13 cellular contexts compared by ENCODE assay signal in the genomic region with DNA sequence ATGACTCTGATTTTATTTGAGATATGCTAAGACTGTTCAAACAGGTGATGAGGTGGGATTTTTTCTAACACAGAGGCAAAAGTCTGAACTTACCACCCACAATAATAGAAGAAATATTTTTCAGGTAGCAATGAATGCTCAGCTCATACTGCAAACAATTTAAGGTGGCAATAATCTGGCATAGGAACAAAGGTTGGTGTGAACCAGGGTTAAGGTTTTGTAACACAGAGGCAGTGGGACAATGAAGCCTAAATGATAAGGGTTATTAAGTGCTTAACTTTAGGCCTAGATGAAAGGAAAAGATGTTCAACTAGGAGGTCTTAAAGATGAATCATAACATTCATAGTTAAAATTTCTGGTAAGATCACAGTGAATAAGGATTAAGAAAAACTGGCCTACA.
DNase-seq lines count a peak whose midpoint lies in the region; ATAC-seq and TF ChIP-seq lines count a peak whose summit lies in the region.
"Had no signal": no experiment of that assay in that cellular context is flagged by ENCODE, and none has a peak within 500 bp of the region (broad histone marks: within the 10 kb centered on the region; RNA-seq: fewer than 3 reads in every experiment).

No MANE protein-coding gene starts in this region.

- no peak for DNase-seq in activated naive CD8-positive, alpha-beta T cell treated with anti-CD3 and anti-CD28 coated beads, Interleukin-2, amount 50 U/mL, for 24 hours
- DNase-seq in nephron progenitor cell (no peak), head of caudate nucleus (no peak)
- DNase-seq: 8988T; CD4-positive, CD25-positive, alpha-beta regulatory T cell; GF-D8 had no signal

- peak overlapping the region; percentile 92 for H3K4me2 ChIP-seq in Loucy (ENCODE audit: low read depth, low read length, poor library complexity, severe bottlenecking)
- H3K4me2 ChIP-seq: BLaER1 treated with 17β-estradiol and CSF1 and Interleukin-3, amounts not matched to agents 10 nM and 100 nM had no signal

- peaks cover 76% of the 10 kb centered on the region for H4K20me1 ChIP-seq in Loucy (ENCODE audit: insufficient read depth, low read length, poor library complexity, severe bottlenecking)

- no peaks in the 10 kb centered on the region for H3K9me3 Mint-ChIP-seq in activated naive CD8-positive, alpha-beta T cell (ENCODE audit: low read depth)
- no peaks in the 10 kb centered on the region for H3K9me3 Mint-ChIP-seq in activated naive CD8-positive, alpha-beta T cell treated with anti-CD3 and anti-CD28 coated beads, Interleukin-2, amount 50 U/mL, for 24 hours
- H3K9me3 Mint-ChIP-seq in nephron progenitor cell, result peaks cover 16% of the 10 kb centered on the region

- H3K36me3 ChIP-seq in Loucy (ENCODE audit: insufficient read depth, low read length), result no peaks in the 10 kb centered on the region; the same call in 1 of the 2 replicates

- ATAC-seq in activated naive CD8-positive, alpha-beta T cell treated with anti-CD3 and anti-CD28 coated beads, Interleukin-2, amount 50 U/mL, for 24 hours, result no peak
- ATAC-seq in GM18520 (IDR thresholded peaks at IDR 0.05; ENCODE audit: unreplicated experiment), result no peak
- no peak for ATAC-seq in GM19452 (IDR thresholded peaks at IDR 0.05; ENCODE audit: unreplicated experiment)
- ATAC-seq: HCT116, HepG2 had no signal

- peaks cover 4% of the 10 kb centered on the region for H3K36me3 Mint-ChIP-seq in activated naive CD8-positive, alpha-beta T cell
- H3K36me3 Mint-ChIP-seq in activated naive CD8-positive, alpha-beta T cell treated with anti-CD3 and anti-CD28 coated beads, Interleukin-2, amount 50 U/mL, for 24 hours (ENCODE audit: low read depth), result peaks cover 53% of the 10 kb centered on the region
- H3K36me3 Mint-ChIP-seq in nephron progenitor cell (ENCODE audit: low read depth), result peaks cover 41% of the 10 kb centered on the region

- H3K4me3 ChIP-seq in Loucy (ENCODE audit: low read length, poor library complexity, severe bottlenecking), result peak overlapping the region; percentile 93
- H3K4me3 ChIP-seq: BLaER1 treated with 17β-estradiol and CSF1 and Interleukin-3, amounts not matched to agents 10 nM and 100 nM had no signal

- TF ChIP-seq CTCF in Loucy (conservative IDR thresholded peaks at IDR 0.05; ENCODE audit: low read length) (no peak), nephron progenitor cell (IDR thresholded peaks at IDR 0.05) (no peak)

- H3F3A ChIP-seq in Loucy (ENCODE audit: low read depth), result no peaks in the 10 kb centered on the region; the same call in 1 of the 2 replicates

- no peak overlapping the region for H2AFZ ChIP-seq in Loucy (ENCODE audit: low read length)

- H3K9me3 ChIP-seq in Loucy (ENCODE audit: insufficient read depth, low read depth, low read length), result no peaks in the 10 kb centered on the region

- H3K27me3 Mint-ChIP-seq in activated naive CD8-positive, alpha-beta T cell, result no peaks in the 10 kb centered on the region
- H3K27me3 Mint-ChIP-seq in activated naive CD8-positive, alpha-beta T cell treated with anti-CD3 and anti-CD28 coated beads, Interleukin-2, amount 50 U/mL, for 24 hours, result no peaks in the 10 kb centered on the region
- peaks cover 3% of the 10 kb centered on the region for H3K27me3 Mint-ChIP-seq in nephron progenitor cell (ENCODE audit: low read depth, poor library complexity)
- H3K27me3 Mint-ChIP-seq: CD4-positive, CD25-positive, alpha-beta regulatory T cell had no signal

- intact Hi-C loops in head of caudate nucleus (cut with DNase I), result no loop called here

- H3K4me3 Mint-ChIP-seq in activated naive CD8-positive, alpha-beta T cell, result peak overlapping the region; percentile 1
- H3K4me3 Mint-ChIP-seq in activated naive CD8-positive, alpha-beta T cell treated with anti-CD3 and anti-CD28 coated beads, Interleukin-2, amount 50 U/mL, for 24 hours, result no peak overlapping the region
- H3K4me3 Mint-ChIP-seq in nephron progenitor cell, result no peak overlapping the region

- H3K79me2 ChIP-seq in Loucy (ENCODE audit: insufficient read depth, low read length), result peaks cover 96% of the 10 kb centered on the region

- peak overlapping the region; percentile 18 for H3K27ac Mint-ChIP-seq in activated naive CD8-positive, alpha-beta T cell
- H3K27ac Mint-ChIP-seq in activated naive CD8-positive, alpha-beta T cell treated with anti-CD3 and anti-CD28 coated beads, Interleukin-2, amount 50 U/mL, for 24 hours, result no peak overlapping the region
- H3K27ac Mint-ChIP-seq in nephron progenitor cell, result peak overlapping the region; percentile 7
- H3K27ac Mint-ChIP-seq: CD4-positive, CD25-positive, alpha-beta regulatory T cell had no signal

- peaks cover 69% of the 10 kb centered on the region for H3K4me1 Mint-ChIP-seq in activated naive CD8-positive, alpha-beta T cell (ENCODE audit: low read depth)
- peaks cover 60% of the 10 kb centered on the region for H3K4me1 Mint-ChIP-seq in activated naive CD8-positive, alpha-beta T cell treated with anti-CD3 and anti-CD28 coated beads, Interleukin-2, amount 50 U/mL, for 24 hours
- H3K4me1 Mint-ChIP-seq in nephron progenitor cell, result peaks cover 49% of the 10 kb centered on the region

- no peak overlapping the region for H3K9ac ChIP-seq in Loucy (ENCODE audit: low read depth, low read length, poor library complexity, severe bottlenecking)
- H3K9ac ChIP-seq: BLaER1 treated with 17β-estradiol and CSF1 and Interleukin-3, amounts not matched to agents 10 nM and 100 nM had no signal

- H3K9me2 ChIP-seq in Loucy (replicated peaks; ENCODE audit: low read depth, low read length), result no peaks in the 10 kb centered on the region

- no peaks in the 10 kb centered on the region for H3K27me3 ChIP-seq in Loucy (ENCODE audit: insufficient read depth, low read length, poor library complexity, severe bottlenecking)
- H3K27me3 ChIP-seq: BLaER1 treated with 17β-estradiol and CSF1 and Interleukin-3, amounts not matched to agents 10 nM and 100 nM had no signal

- H3K4me1 ChIP-seq in Loucy (ENCODE audit: insufficient read depth, low read length, poor library complexity, severe bottlenecking), result peaks cover 55% of the 10 kb centered on the region
